In genomic region chr14:94853920-94854319, GRCh38 we compare ENCODE assay signal across 29 cellular contexts.
"Had no signal": no experiment of that assay in that cellular context is flagged by ENCODE, and none has a peak within 500 bp of the region (broad histone marks: within the 10 kb centered on the region; RNA-seq: fewer than 3 reads in every experiment).

No MANE protein-coding gene starts in this region.

- ATAC-seq: stimulated activated effector memory CD8-positive, alpha-beta T cell treated with anti-CD3 and anti-CD28 coated beads, Interleukin-12 subunit alpha, Interleukin-12 subunit beta, amount 100 ng/mL, for 72 hours; stimulated activated memory B cell treated with anti-CD40 and anti-IgM and Interleukin-4, amounts not matched to agents 10 μg/mL and 1 μg/mL and 100 μg/mL, for 72 hours; stimulated activated naive B cell treated with anti-CD40 and anti-IgM and Interleukin-4, amounts not matched to agents 10 μg/mL and 1 μg/mL and 100 μg/mL, for 72 hours; stimulated activated naive CD8-positive, alpha-beta T cell treated with anti-CD3 and anti-CD28 coated beads, Interleukin-15, amount 100 ng/mL, for 72 hours; stimulated activated naive CD8-positive, alpha-beta T cell treated with anti-CD3 and anti-CD28 coated beads, Interleukin-15, Interleukin-2, amounts not matched to agents 100 U/mL and 50 U/mL, for 24 hours; upper lobe of right lung had no signal

- FAIRE-seq: urothelium cell line had no signal

- DNase-seq: stimulated activated CD4-positive, alpha-beta T cell treated with anti-CD3 and anti-CD28 coated beads, Interleukin-2, amount 100 ng/mL, for 48 hours; stimulated activated CD4-positive, alpha-beta T cell treated with anti-CD3 and anti-CD28 coated beads, Interleukin-4, amount 100 ng/mL, for 1 hour; stimulated activated CD4-positive, alpha-beta T cell treated with anti-CD3 and anti-CD28 coated beads, Interleukin-4, amount 100 ng/mL, for 24 hours; stimulated activated CD4-positive, alpha-beta T cell treated with anti-CD3 and anti-CD28 coated beads, Interleukin-4, amount 100 ng/mL, for 4 hours; stimulated activated CD8-positive, alpha-beta memory T cell treated with anti-CD3 and anti-CD28 coated beads, Interleukin-4, amount 100 ng/mL, for 48 hours; stimulated activated naive B cell treated with anti-CD40 and anti-IgM and Interleukin-4, amounts not matched to agents 10 μg/mL and 1 μg/mL and 100 μg/mL, for 72 hours; stimulated activated naive CD4-positive, alpha-beta T cell; stimulated activated naive CD4-positive, alpha-beta T cell treated with Interleukin-2 at 50 U/mL for 16 hours; stimulated activated naive CD8-positive, alpha-beta T cell treated with anti-CD3 and anti-CD28 coated beads, Interleukin-15, amount 100 ng/mL, for 72 hours; stimulated activated naive CD8-positive, alpha-beta T cell treated with anti-CD3 and anti-CD28 coated beads, Interleukin-15, Interleukin-2, amounts not matched to agents 100 U/mL and 50 U/mL, for 24 hours; stomach; substantia nigra; testis; thyroid gland; tibial artery; transverse colon; trophoblast cell; upper lobe of left lung; upper lobe of right lung; uterus had no signal

- H3K36me3 Mint-ChIP-seq: stimulated activated effector memory CD8-positive, alpha-beta T cell treated with anti-CD3 and anti-CD28 coated beads, Interleukin-12 subunit alpha, Interleukin-12 subunit beta, amount 100 ng/mL, for 72 hours; stimulated activated memory B cell treated with anti-CD40 and anti-IgM and Interleukin-4, amounts not matched to agents 10 μg/mL and 1 μg/mL and 100 μg/mL, for 72 hours; stimulated activated naive B cell treated with anti-CD40 and anti-IgM and Interleukin-4, amounts not matched to agents 10 μg/mL and 1 μg/mL and 100 μg/mL, for 72 hours; type B pancreatic cell had no signal

- H3K27ac Mint-ChIP-seq: stimulated activated effector memory CD8-positive, alpha-beta T cell treated with anti-CD3 and anti-CD28 coated beads, Interleukin-12 subunit alpha, Interleukin-12 subunit beta, amount 100 ng/mL, for 72 hours; stimulated activated memory B cell treated with anti-CD40 and anti-IgM and Interleukin-4, amounts not matched to agents 10 μg/mL and 1 μg/mL and 100 μg/mL, for 72 hours; stimulated activated naive B cell treated with anti-CD40 and anti-IgM and Interleukin-4, amounts not matched to agents 10 μg/mL and 1 μg/mL and 100 μg/mL, for 72 hours; stimulated activated naive CD8-positive, alpha-beta T cell treated with anti-CD3 and anti-CD28 coated beads, Interleukin-15, amount 100 ng/mL, for 72 hours; stimulated activated naive CD8-positive, alpha-beta T cell treated with anti-CD3 and anti-CD28 coated beads, Interleukin-15, Interleukin-2, amounts not matched to agents 100 ng/mL and 50 ng/mL, for 24 hours; type B pancreatic cell had no signal

- H3K27me3 Mint-ChIP-seq: stimulated activated memory B cell treated with anti-CD40 and anti-IgM and Interleukin-4, amounts not matched to agents 10 μg/mL and 1 μg/mL and 100 μg/mL, for 72 hours had no signal

- H3K9me3 ChIP-seq: suprapubic skin, testis, thyroid gland, transverse colon, upper lobe of right lung, uterus had no signal

- H3K27ac ChIP-seq: stomach, suprapubic skin, testis, thoracic aorta, thyroid gland, tibial artery, tibial nerve, transverse colon, upper lobe of left lung, upper lobe of right lung, uterus, vagina had no signal

- H3K27me3 ChIP-seq: stomach, testis, thyroid gland, tibial artery, tibial nerve, transverse colon, upper lobe of left lung, upper lobe of right lung, uterus, vagina had no signal

- H3K4me1 ChIP-seq: thyroid gland, tibial artery, upper lobe of left lung, upper lobe of right lung, uterus, vagina had no signal

- H3K4me3 ChIP-seq: stomach, suprapubic skin, testis, thoracic aorta, thyroid gland, tibial artery, tibial nerve, transverse colon, upper lobe of left lung, upper lobe of right lung, uterus, vagina had no signal

- H3K36me3 ChIP-seq: stomach, suprapubic skin, thoracic aorta, thyroid gland, tibial artery, tibial nerve, transverse colon, upper lobe of left lung, upper lobe of right lung, uterus, vagina had no signal

- H3K9me3 Mint-ChIP-seq: type B pancreatic cell had no signal

- H3K4me1 Mint-ChIP-seq: stimulated activated effector memory CD8-positive, alpha-beta T cell treated with anti-CD3 and anti-CD28 coated beads, Interleukin-12 subunit alpha, Interleukin-12 subunit beta, amount 100 ng/mL, for 72 hours; stimulated activated memory B cell treated with anti-CD40 and anti-IgM and Interleukin-4, amounts not matched to agents 10 μg/mL and 1 μg/mL and 100 μg/mL, for 72 hours; stimulated activated naive B cell treated with anti-CD40 and anti-IgM and Interleukin-4, amounts not matched to agents 10 μg/mL and 1 μg/mL and 100 μg/mL, for 72 hours; stimulated activated naive CD8-positive, alpha-beta T cell treated with anti-CD3 and anti-CD28 coated beads, Interleukin-15, amount 100 ng/mL, for 72 hours had no signal

- H3K4me3 Mint-ChIP-seq: stimulated activated effector memory CD8-positive, alpha-beta T cell treated with anti-CD3 and anti-CD28 coated beads, Interleukin-12 subunit alpha, Interleukin-12 subunit beta, amount 100 ng/mL, for 72 hours; stimulated activated memory B cell treated with anti-CD40 and anti-IgM and Interleukin-4, amounts not matched to agents 10 μg/mL and 1 μg/mL and 100 μg/mL, for 72 hours; stimulated activated naive B cell treated with anti-CD40 and anti-IgM and Interleukin-4, amounts not matched to agents 10 μg/mL and 1 μg/mL and 100 μg/mL, for 72 hours; stimulated activated naive CD8-positive, alpha-beta T cell treated with anti-CD3 and anti-CD28 coated beads, Interleukin-15, amount 100 ng/mL, for 72 hours; stimulated activated naive CD8-positive, alpha-beta T cell treated with anti-CD3 and anti-CD28 coated beads, Interleukin-15, Interleukin-2, amounts not matched to agents 100 ng/mL and 50 ng/mL, for 24 hours; type B pancreatic cell had no signal
